8 cellular contexts compared by ENCODE assay signal in genomic region chr2:130963849-130964793, GRCh38.
DNase-seq lines count a peak whose midpoint lies in the region; ATAC-seq and TF ChIP-seq lines count a peak whose summit lies in the region.

No MANE protein-coding gene starts in this region.

- H3K36me3 Mint-ChIP-seq in neural crest cell (ENCODE audit: low read depth) = no peaks in the 10 kb centered on the region

- DNase-seq in EL (peak; percentile 7), NCI-H1092 (lab: John Stamatoyannopoulos, UW) (peak; percentile 1), dermis blood vessel endothelial cell (peak; percentile 26), neural crest cell (ENCODE audit: low read depth, low spot score) (peak; percentile 38), superior temporal gyrus (ENCODE audit: extremely low spot score) (no peak), H4 (ENCODE audit: low spot score) (no peak)

- H3K9me3 Mint-ChIP-seq in neural crest cell = no peaks in the 10 kb centered on the region

- H3K27me3 Mint-ChIP-seq in neural crest cell (ENCODE audit: low read depth) = peaks cover 77% of the 10 kb centered on the region

- peak; percentile 65 for TF ChIP-seq CTCF in neural crest cell (conservative IDR thresholded peaks at IDR 0.05)

- H3K4me1 Mint-ChIP-seq in neural crest cell = peaks cover 30% of the 10 kb centered on the region

- no peak for ATAC-seq in HG02642 (IDR thresholded peaks at IDR 0.05; ENCODE audit: poor library complexity, unreplicated experiment)
- ATAC-seq in GM18502 (IDR thresholded peaks at IDR 0.05; ENCODE audit: poor library complexity, unreplicated experiment) = no peak

- no peak overlapping the region for H3K27ac Mint-ChIP-seq in neural crest cell (ENCODE audit: unreplicated experiment)

- peak overlapping the region; percentile 88 for H3K4me3 Mint-ChIP-seq in neural crest cell

Comparison
In these comparisons a context has a peak if more than half of its experiments do, and no peak if none do; other contexts are left out.
1. DNase-seq: peak in EL (single experiment), NCI-H1092 (single experiment), dermis blood vessel endothelial cell (single experiment) and neural crest cell (single experiment); none in superior temporal gyrus (single experiment) and H4 (single experiment).